Comparison of ENCODE assay signal across 1 cellular context in the genomic region with DNA sequence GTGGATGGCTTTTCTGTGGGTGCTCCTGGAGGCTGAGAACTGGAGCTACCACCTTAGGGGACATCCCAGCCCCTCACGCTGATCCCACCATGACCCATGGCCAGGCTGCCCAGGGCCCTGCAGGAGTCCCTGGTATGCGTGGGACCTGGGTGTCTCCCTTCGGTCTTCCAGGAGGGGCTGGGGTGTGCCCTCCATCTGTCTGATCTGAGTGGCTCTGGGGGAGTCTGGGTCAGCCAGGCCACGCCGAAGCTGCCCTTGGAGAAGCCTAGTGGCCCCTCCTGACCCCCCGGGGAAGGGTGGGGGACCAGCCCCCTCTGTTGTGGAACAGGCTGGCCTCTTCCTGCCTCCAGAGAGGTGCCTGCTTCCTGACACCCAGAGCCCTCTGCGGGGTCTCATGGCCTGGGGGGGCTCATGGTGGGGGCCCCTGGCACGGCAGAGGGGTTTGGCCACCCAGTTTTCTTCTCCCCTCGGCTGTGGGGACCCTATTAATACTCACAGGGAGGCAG.
TF ChIP-seq lines count a peak whose summit lies in the region.

No MANE protein-coding gene starts in this region.

TF ChIP-seq in IMR-90, 13 proteins besides CTCF, POLR2A, EP300 and RAD21:
- TF ChIP-seq MXI1 (IDR thresholded peaks at IDR 0.05; ENCODE audit: borderline replicate concordance, low read depth, low read length) (no peak), CHD1 (IDR thresholded peaks at IDR 0.05; ENCODE audit: low read depth, low read length) (no peak), RFX5 (IDR thresholded peaks at IDR 0.05; ENCODE audit: low read depth, low read length) (no peak), SMC3 (IDR thresholded peaks at IDR 0.05; ENCODE audit: low read depth, low read length) (no peak), FOS (IDR thresholded peaks at IDR 0.05; ENCODE audit: low read depth, low read length) (no peak), MAZ (IDR thresholded peaks at IDR 0.05; ENCODE audit: borderline replicate concordance, low read depth, low read length) (no peak), MAFK (IDR thresholded peaks at IDR 0.05; ENCODE audit: low read depth, low read length) (no peak), CEBPB (IDR thresholded peaks at IDR 0.05; ENCODE audit: low read depth, low read length) (no peak), BHLHE40 (IDR thresholded peaks at IDR 0.05; ENCODE audit: low read depth, low read length) (no peak), RCOR1 (IDR thresholded peaks at IDR 0.05; ENCODE audit: insufficient replicate concordance, low read length) (no peak), NFE2L2 (IDR thresholded peaks at IDR 0.05; ENCODE audit: low read depth, low read length) (no peak)
- TF ChIP-seq, protein P1, sequence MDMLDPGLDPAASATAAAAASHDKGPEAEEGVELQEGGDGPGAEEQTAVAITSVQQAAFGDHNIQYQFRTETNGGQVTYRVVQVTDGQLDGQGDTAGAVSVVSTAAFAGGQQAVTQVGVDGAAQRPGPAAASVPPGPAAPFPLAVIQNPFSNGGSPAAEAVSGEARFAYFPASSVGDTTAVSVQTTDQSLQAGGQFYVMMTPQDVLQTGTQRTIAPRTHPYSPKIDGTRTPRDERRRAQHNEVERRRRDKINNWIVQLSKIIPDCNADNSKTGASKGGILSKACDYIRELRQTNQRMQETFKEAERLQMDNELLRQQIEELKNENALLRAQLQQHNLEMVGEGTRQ (IDR thresholded peaks at IDR 0.05; ENCODE audit: low read depth, low read length), result no peak
- TF ChIP-seq, protein P2, sequence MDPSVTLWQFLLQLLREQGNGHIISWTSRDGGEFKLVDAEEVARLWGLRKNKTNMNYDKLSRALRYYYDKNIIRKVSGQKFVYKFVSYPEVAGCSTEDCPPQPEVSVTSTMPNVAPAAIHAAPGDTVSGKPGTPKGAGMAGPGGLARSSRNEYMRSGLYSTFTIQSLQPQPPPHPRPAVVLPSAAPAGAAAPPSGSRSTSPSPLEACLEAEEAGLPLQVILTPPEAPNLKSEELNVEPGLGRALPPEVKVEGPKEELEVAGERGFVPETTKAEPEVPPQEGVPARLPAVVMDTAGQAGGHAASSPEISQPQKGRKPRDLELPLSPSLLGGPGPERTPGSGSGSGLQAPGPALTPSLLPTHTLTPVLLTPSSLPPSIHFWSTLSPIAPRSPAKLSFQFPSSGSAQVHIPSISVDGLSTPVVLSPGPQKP (IDR thresholded peaks at IDR 0.05; ENCODE audit: borderline replicate concordance, low read depth, low read length), result no peak
